Comparison of ENCODE assay signal across 35 cellular contexts in the genomic region with DNA sequence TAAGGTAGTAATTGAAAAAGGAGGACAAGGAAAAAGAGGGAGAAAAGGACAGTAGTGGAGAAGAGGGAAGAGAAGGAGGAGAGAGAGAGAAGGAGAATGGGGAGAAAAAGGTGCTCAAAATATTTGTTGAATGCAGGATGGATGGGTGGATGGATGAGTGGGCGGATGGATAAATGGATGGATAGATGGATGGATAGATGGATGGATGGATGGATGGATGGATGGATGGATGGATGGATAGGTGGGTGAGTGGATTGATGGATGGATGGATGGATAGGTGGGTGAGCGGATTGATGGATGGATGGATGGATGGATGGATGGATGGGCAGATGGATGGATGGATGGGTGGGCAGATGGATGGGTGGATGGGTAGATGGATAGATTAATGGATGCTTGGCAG. TPM values are rescaled to one million over a fixed set of nuclear protein-coding genes. Genes with fewer than 3 reads are reported as not detected.
DNase-seq lines count a peak whose midpoint lies in the region; ATAC-seq and TF ChIP-seq lines count a peak whose summit lies in the region.
"Had no signal": no experiment of that assay in that cellular context is flagged by ENCODE, and none has a peak within 500 bp of the region (broad histone marks: within the 10 kb centered on the region; RNA-seq: fewer than 3 reads in every experiment).

No MANE protein-coding gene starts in this region.

- H3K9me3 ChIP-seq in HEK293 (ENCODE audit: control insufficient read depth, insufficient read depth, low read depth, low read length) (no peaks in the 10 kb centered on the region), endodermal cell (ENCODE audit: control insufficient read depth, low read length) (peaks cover 36% of the 10 kb centered on the region), smooth muscle cell (replicated peaks; ENCODE audit: low read depth) (no peaks in the 10 kb centered on the region)
- H3K9me3 ChIP-seq: A549, BE2C, BLaER1, Caco-2 had no signal

- H3K27me3 Mint-ChIP-seq in endodermal cell (ENCODE audit: insufficient read depth): peaks cover 14% of the 10 kb centered on the region
- H3K27me3 Mint-ChIP-seq in glutamatergic neuron (ENCODE audit: unreplicated experiment): peaks cover 15% of the 10 kb centered on the region
- peaks cover 41% of the 10 kb centered on the region for H3K27me3 Mint-ChIP-seq in activated naive CD8-positive, alpha-beta T cell treated with anti-CD3 and anti-CD28 coated beads for 36 hours

- H3K9me3 Mint-ChIP-seq in endodermal cell: peaks cover 8% of the 10 kb centered on the region
- peaks cover 24% of the 10 kb centered on the region for H3K9me3 Mint-ChIP-seq in glutamatergic neuron (ENCODE audit: unreplicated experiment)
- H3K9me3 Mint-ChIP-seq in activated naive CD8-positive, alpha-beta T cell treated with anti-CD3 and anti-CD28 coated beads for 36 hours: no peaks in the 10 kb centered on the region
- H3K9me3 Mint-ChIP-seq: CD4-positive, alpha-beta T cell; CD8-positive, alpha-beta memory T cell; CD8-positive, alpha-beta T cell had no signal

- no peak overlapping the region for H3K4me3 ChIP-seq in HEK293 (ENCODE audit: low read depth, low read length)
- H3K4me3 ChIP-seq in endodermal cell (ENCODE audit: low read length): peak overlapping the region; percentile 12
- H3K4me3 ChIP-seq in smooth muscle cell: no peak overlapping the region
- H3K4me3 ChIP-seq: A549; BLaER1; BLaER1 treated with 17β-estradiol and CSF1 and Interleukin-3, amounts not matched to agents 10 nM and 100 nM had no signal

- H3K4me1 Mint-ChIP-seq in endodermal cell (peaks cover 10% of the 10 kb centered on the region), glutamatergic neuron (ENCODE audit: low read depth, unreplicated experiment) (peaks cover 50% of the 10 kb centered on the region)
- no peaks in the 10 kb centered on the region for H3K4me1 Mint-ChIP-seq in activated naive CD8-positive, alpha-beta T cell treated with anti-CD3 and anti-CD28 coated beads for 36 hours
- H3K4me1 Mint-ChIP-seq: CD14-positive monocyte; CD4-positive, alpha-beta memory T cell; CD4-positive, CD25-positive, alpha-beta regulatory T cell; CD8-positive, alpha-beta memory T cell had no signal

- H3K9ac ChIP-seq in endodermal cell (ENCODE audit: extremely low read depth, low read length, poor library complexity, severe bottlenecking): no peak overlapping the region
- no peak overlapping the region for H3K9ac ChIP-seq in smooth muscle cell (ENCODE audit: low read depth)
- H3K9ac ChIP-seq: BLaER1; BLaER1 treated with 17β-estradiol and CSF1 and Interleukin-3, amounts not matched to agents 10 nM and 100 nM had no signal

- no peak for TF ChIP-seq CTCF in HEK293 (tag by site-specific recombination; IDR thresholded peaks at IDR 0.05)
- TF ChIP-seq CTCF in endodermal cell (conservative IDR thresholded peaks at IDR 0.05): no peak
- no peak for TF ChIP-seq CTCF in glutamatergic neuron (IDR thresholded peaks at IDR 0.05; ENCODE audit: partially characterized antibody, unreplicated experiment)
- no peak for TF ChIP-seq CTCF in smooth muscle cell (IDR thresholded peaks at IDR 0.05; ENCODE audit: borderline replicate concordance, insufficient read depth, poor library complexity, severe bottlenecking)

- peaks cover 8% of the 10 kb centered on the region; the same call in 1 of the 2 replicates for H3K4me1 ChIP-seq in HEK293 (ENCODE audit: control insufficient read depth, insufficient read depth, low read length)
- no peaks in the 10 kb centered on the region for H3K4me1 ChIP-seq in endodermal cell (ENCODE audit: control insufficient read depth, insufficient read depth, low read length)
- H3K4me1 ChIP-seq in smooth muscle cell (ENCODE audit: low read depth): peaks cover 17% of the 10 kb centered on the region
- H3K4me1 ChIP-seq: A549, Caco-2 had no signal

- H3K27ac ChIP-seq in HEK293 (ENCODE audit: extremely low read depth, low read depth, low read length): no peak overlapping the region
- no peak overlapping the region for H3K27ac ChIP-seq in endodermal cell (ENCODE audit: low read depth, low read length)
- no peak overlapping the region for H3K27ac ChIP-seq in smooth muscle cell (ENCODE audit: low read depth)
- H3K27ac ChIP-seq: 22Rv1; A549; BLaER1; BLaER1 treated with 17β-estradiol and CSF1 and Interleukin-3, amounts not matched to agents 10 nM and 100 nM; C4-2B had no signal

- H4K20me1 ChIP-seq in smooth muscle cell (ENCODE audit: low read depth): no peaks in the 10 kb centered on the region
- H4K20me1 ChIP-seq: BLaER1; BLaER1 treated with 17β-estradiol and CSF1 and Interleukin-3, amounts not matched to agents 10 nM and 100 nM had no signal

- DNase-seq in endodermal cell (no peak), glutamatergic neuron (no peak), smooth muscle cell (lab: John Stamatoyannopoulos, UW; ENCODE audit: unreplicated experiment) (no peak), cerebellum (ENCODE audit: low spot score) (no peak), mucosa of gallbladder (ENCODE audit: low spot score) (no peak)
- no peak for DNase-seq in activated naive CD8-positive, alpha-beta T cell treated with anti-CD3 and anti-CD28 coated beads for 36 hours
- DNase-seq: 8988T; ACHN; AML-193; BE2C; C1 segment of cervical spinal cord; Caco-2; Calu3; CD4-positive, alpha-beta memory T cell; CD4-positive, alpha-beta T cell; CD4-positive, CD25-positive, alpha-beta regulatory T cell; CD8-positive, alpha-beta memory T cell; CD8-positive, alpha-beta T cell; COR-L47; DMS 273 treated with DMSO at 0.1 percent for 48 hours; DMS153; DMS53; DMS79; DMS79 treated with DMSO at 0.1 percent for 48 hours; DND-41; EL had no signal

- H3K79me2 ChIP-seq in smooth muscle cell (ENCODE audit: low read depth): no peaks in the 10 kb centered on the region

- POLR2A ChIA-PET in HEK293 (lab: Yijun Ruan, JAX): no interaction called here

- no peak overlapping the region for H2AFZ ChIP-seq in smooth muscle cell (ENCODE audit: low read depth)

- CTCF ChIA-PET in HEK293 (lab: Yijun Ruan, JAX): interaction anchor here (0.7 kb wide), 1 partner anchor 89 kb away, joined by 3 read pairs; no protein-coding TSS in a partner anchor

- no peaks in the 10 kb centered on the region for H3F3A ChIP-seq in smooth muscle cell (ENCODE audit: low read depth)

- WGBS in endodermal cell (ENCODE audit: insufficient coverage in 1 of 2, insufficient read length in 1 of 2), 2 experiments: 95 to 100% methylated on average over 2 of the region's 2 CpGs
- 97% methylated on average over 2 of the region's 2 CpGs for WGBS in smooth muscle cell (ENCODE audit: low lambda C conversion rate)

- no peak for ATAC-seq in GM19035 (IDR thresholded peaks at IDR 0.05; ENCODE audit: unreplicated experiment)
- ATAC-seq: A549; CD8-positive, alpha-beta T cell had no signal

- H3K36me3 ChIP-seq in HEK293 (ENCODE audit: control insufficient read depth in 2 of 2, insufficient read depth in 1 of 2, low read length in 2 of 2): no peaks in the 10 kb centered on the region
- H3K36me3 ChIP-seq in endodermal cell (ENCODE audit: control insufficient read depth, insufficient read depth, low read length): no peaks in the 10 kb centered on the region
- no peaks in the 10 kb centered on the region for H3K36me3 ChIP-seq in smooth muscle cell (ENCODE audit: low read depth)
- H3K36me3 ChIP-seq: BE2C; BLaER1; BLaER1 treated with 17β-estradiol and CSF1 and Interleukin-3, amounts not matched to agents 10 nM and 100 nM had no signal

- H3K36me3 Mint-ChIP-seq in endodermal cell (ENCODE audit: low read depth) (no peaks in the 10 kb centered on the region), glutamatergic neuron (ENCODE audit: unreplicated experiment) (peaks cover 21% of the 10 kb centered on the region)
- no peaks in the 10 kb centered on the region for H3K36me3 Mint-ChIP-seq in activated naive CD8-positive, alpha-beta T cell treated with anti-CD3 and anti-CD28 coated beads for 36 hours
- H3K36me3 Mint-ChIP-seq: CD14-positive monocyte; CD4-positive, alpha-beta memory T cell; CD4-positive, CD25-positive, alpha-beta regulatory T cell; CD8-positive, alpha-beta memory T cell; CD8-positive, alpha-beta T cell had no signal

- peak overlapping the region; percentile 52 for H3K4me2 ChIP-seq in smooth muscle cell
- H3K4me2 ChIP-seq: A549; BLaER1; BLaER1 treated with 17β-estradiol and CSF1 and Interleukin-3, amounts not matched to agents 10 nM and 100 nM had no signal

- no peak overlapping the region for H3K27ac Mint-ChIP-seq in endodermal cell
- peak overlapping the region; percentile 78 for H3K27ac Mint-ChIP-seq in glutamatergic neuron (ENCODE audit: unreplicated experiment)
- no peak overlapping the region for H3K27ac Mint-ChIP-seq in activated naive CD8-positive, alpha-beta T cell treated with anti-CD3 and anti-CD28 coated beads for 36 hours
- H3K27ac Mint-ChIP-seq: B cell; CD14-positive monocyte; CD4-positive, alpha-beta memory T cell; CD4-positive, alpha-beta T cell; CD8-positive, alpha-beta memory T cell; CD8-positive, alpha-beta T cell had no signal

- no peak overlapping the region for H3K4me3 Mint-ChIP-seq in endodermal cell
- no peak overlapping the region for H3K4me3 Mint-ChIP-seq in glutamatergic neuron (ENCODE audit: unreplicated experiment)
- H3K4me3 Mint-ChIP-seq in activated naive CD8-positive, alpha-beta T cell treated with anti-CD3 and anti-CD28 coated beads for 36 hours: no peak overlapping the region
- H3K4me3 Mint-ChIP-seq: B cell; CD4-positive, alpha-beta T cell; CD4-positive, CD25-positive, alpha-beta regulatory T cell; CD8-positive, alpha-beta memory T cell; CD8-positive, alpha-beta T cell had no signal

- peaks cover 5% of the 10 kb centered on the region for H3K27me3 ChIP-seq in endodermal cell (ENCODE audit: control insufficient read depth, insufficient read depth, low read length, poor library complexity, severe bottlenecking)
- no peaks in the 10 kb centered on the region for H3K27me3 ChIP-seq in smooth muscle cell (ENCODE audit: low read depth)
- H3K27me3 ChIP-seq: BE2C; BLaER1; BLaER1 treated with 17β-estradiol and CSF1 and Interleukin-3, amounts not matched to agents 10 nM and 100 nM had no signal

TF ChIP-seq in HEK293, 187 proteins besides CTCF, POLR2A, EP300 and RAD21:
- TF ChIP-seq ZNF366 (tag by site-specific recombination; conservative IDR thresholded peaks at IDR 0.05) (peak; percentile 93), SCRT1 (tag by site-specific recombination; IDR thresholded peaks at IDR 0.05; ENCODE audit: borderline replicate concordance) (no peak), KLF8 (tag by site-specific recombination; IDR thresholded peaks at IDR 0.05) (no peak), ZBTB17 (tag by site-specific recombination; IDR thresholded peaks at IDR 0.05) (peak; percentile 98)

RNA-seq across cellular contexts. Expression of gene C14orf132, which starts 21.3 kb away (rescaled TPM):
- 10 to 100 TPM; 12.3 to 21.9 TPM for total RNA-seq in endodermal cell
- polyA plus RNA-seq in endodermal cell (2013, experiment 1 of 2): 55.9 TPM
- 52.1 TPM for polyA plus RNA-seq in endodermal cell (2013, experiment 2 of 2)
- total RNA-seq in glutamatergic neuron (ENCODE audit: unreplicated experiment): 552 TPM
- total RNA-seq in smooth muscle cell: 35.5 and 36.3 TPM in 2 replicates
- 23.9 and 38.0 TPM in 2 replicates for polyA plus RNA-seq in smooth muscle cell
- total RNA-seq in activated naive CD8-positive, alpha-beta T cell treated with anti-CD3 and anti-CD28 coated beads for 36 hours: 1 to 10 TPM; 1.7 to 2.2 TPM
- total RNA-seq in cerebellum: 91.6 TPM
- total RNA-seq in mucosa of gallbladder: 9.5 TPM
- polyA plus RNA-seq: CD14-positive monocyte had no signal
